In the genomic region with DNA sequence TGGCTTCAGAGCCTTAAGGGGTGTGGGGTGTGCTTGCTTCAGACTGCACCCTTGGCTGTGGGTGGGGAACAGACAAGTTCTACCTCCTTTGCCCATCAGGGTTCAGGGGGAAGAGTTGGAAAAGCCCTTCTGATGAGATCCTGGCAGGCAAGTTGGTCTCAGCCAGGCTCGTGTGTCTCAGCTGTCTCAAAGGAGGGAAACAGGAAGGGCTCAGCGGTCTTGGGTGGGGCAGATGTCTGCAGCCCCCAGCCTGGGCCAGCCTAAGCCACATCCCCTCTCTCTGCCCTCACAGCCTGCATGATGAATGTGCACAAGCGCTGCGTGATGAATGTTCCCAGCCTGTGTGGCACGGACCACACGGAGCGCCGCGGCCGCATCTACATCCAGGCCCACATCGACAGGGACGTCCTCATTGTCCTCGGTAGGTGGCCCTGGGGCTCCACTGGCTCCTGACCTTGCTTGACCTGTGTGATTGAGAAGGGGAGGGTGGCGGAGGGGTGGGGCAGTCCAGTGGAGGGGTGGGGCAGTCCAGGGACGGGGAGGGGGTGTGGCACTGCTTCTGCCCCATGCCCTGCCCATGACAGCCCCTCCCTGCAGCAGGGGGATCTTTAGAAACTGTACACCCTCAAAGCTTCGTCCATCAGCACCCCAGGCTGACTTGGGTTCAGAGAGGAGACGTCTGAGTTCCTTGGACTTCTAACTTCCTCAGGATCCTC, we compare ENCODE assay signal across 1 cellular context.
TF ChIP-seq lines count a peak whose summit lies in the region.

No MANE protein-coding gene starts in this region.

TF ChIP-seq in GM12878, 131 proteins besides CTCF, POLR2A, EP300 and RAD21 (continued from another document):
- TF ChIP-seq, protein P1, sequence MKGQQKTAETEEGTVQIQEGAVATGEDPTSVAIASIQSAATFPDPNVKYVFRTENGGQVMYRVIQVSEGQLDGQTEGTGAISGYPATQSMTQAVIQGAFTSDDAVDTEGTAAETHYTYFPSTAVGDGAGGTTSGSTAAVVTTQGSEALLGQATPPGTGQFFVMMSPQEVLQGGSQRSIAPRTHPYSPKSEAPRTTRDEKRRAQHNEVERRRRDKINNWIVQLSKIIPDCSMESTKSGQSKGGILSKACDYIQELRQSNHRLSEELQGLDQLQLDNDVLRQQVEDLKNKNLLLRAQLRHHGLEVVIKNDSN (IDR thresholded peaks at IDR 0.05; ENCODE audit: borderline replicate concordance, extremely low read length, insufficient read depth, low read depth, low read length) = no peak
- TF ChIP-seq TCF7 (IDR thresholded peaks at IDR 0.05; ENCODE audit: borderline replicate concordance) = no peak
- no peak for TF ChIP-seq BRCA1 (IDR thresholded peaks at IDR 0.05; ENCODE audit: low read depth, low read length)
- TF ChIP-seq SUPT20H (IDR thresholded peaks at IDR 0.05; ENCODE audit: borderline replicate concordance, control insufficient read depth, low read depth, low read length) = no peak
- TF ChIP-seq RBBP5 (conservative IDR thresholded peaks at IDR 0.05) = no peak
- TF ChIP-seq, protein P2, sequence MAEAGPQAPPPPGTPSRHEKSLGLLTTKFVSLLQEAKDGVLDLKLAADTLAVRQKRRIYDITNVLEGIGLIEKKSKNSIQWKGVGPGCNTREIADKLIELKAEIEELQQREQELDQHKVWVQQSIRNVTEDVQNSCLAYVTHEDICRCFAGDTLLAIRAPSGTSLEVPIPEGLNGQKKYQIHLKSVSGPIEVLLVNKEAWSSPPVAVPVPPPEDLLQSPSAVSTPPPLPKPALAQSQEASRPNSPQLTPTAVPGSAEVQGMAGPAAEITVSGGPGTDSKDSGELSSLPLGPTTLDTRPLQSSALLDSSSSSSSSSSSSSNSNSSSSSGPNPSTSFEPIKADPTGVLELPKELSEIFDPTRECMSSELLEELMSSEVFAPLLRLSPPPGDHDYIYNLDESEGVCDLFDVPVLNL (IDR thresholded peaks at IDR 0.05; ENCODE audit: low read depth, low read length) = no peak
- TF ChIP-seq RELA (IDR thresholded peaks at IDR 0.05; ENCODE audit: borderline replicate concordance, partially characterized antibody) = no peak
- no peak for TF ChIP-seq ZBED1 (IDR thresholded peaks at IDR 0.05; ENCODE audit: borderline replicate concordance)
- TF ChIP-seq YY1 (IDR thresholded peaks at IDR 0.05; ENCODE audit: low read depth, low read length) = no peak
- no peak for TF ChIP-seq KAT2A (conservative IDR thresholded peaks at IDR 0.05; ENCODE audit: control insufficient read depth, low read depth, low read length)
- TF ChIP-seq IRF4 (IDR thresholded peaks at IDR 0.05; ENCODE audit: low read depth, low read length) = no peak
